Comparison of ENCODE assay signal across 8 cellular contexts in genomic region chr3:56467108-56467507, GRCh38. TPM values are rescaled to one million over a fixed set of nuclear protein-coding genes. Genes with fewer than 3 reads are reported as not detected.
DNase-seq lines count a peak whose midpoint lies in the region; ATAC-seq, FAIRE-seq and TF ChIP-seq lines count a peak whose summit lies in the region.

No MANE protein-coding gene starts in this region.

- H3K9me3 ChIP-seq in HUES64 (ENCODE audit: insufficient read depth, low read depth, low read length): no peaks in the 10 kb centered on the region
- no peaks in the 10 kb centered on the region for H3K9me3 ChIP-seq in kidney (ENCODE audit: control insufficient read depth in 1 of 2, low read length in 2 of 2)

- POLR2A ChIA-PET in RWPE1 (lab: Yijun Ruan, JAX; ENCODE audit: low non-redundant PET): no interaction called here

- H3K9ac ChIP-seq in HUES64 (ENCODE audit: low read depth, low read length): peak overlapping the region; percentile 75; the same call in 1 of the 2 replicates
- H3K9ac ChIP-seq in kidney (ENCODE audit: low read length in 2 of 2): peak overlapping the region in 1 of 2 donors; percentile 51

- H3K36me3 ChIP-seq in HUES64 (ENCODE audit: insufficient read depth, low read length): no peaks in the 10 kb centered on the region
- no peaks in the 10 kb centered on the region for H3K36me3 ChIP-seq in kidney (ENCODE audit: control insufficient read depth in 1 of 2, insufficient read depth in 2 of 2, low read length in 2 of 2)

- peak; percentile 60 for DNase-seq in DMS53 treated with DMSO at 0.1 percent for 48 hours (lab: John Stamatoyannopoulos, UW; ENCODE audit: unreplicated experiment)
- peak; percentile 93 for DNase-seq in RWPE1 (ENCODE audit: low spot score)
- DNase-seq in chondrocyte (ENCODE audit: low spot score): no peak
- peak; percentile 80 for DNase-seq in kidney
- peak; percentile 14 to 51 (median 22) for DNase-seq in stimulated activated CD4-positive, alpha-beta T cell treated with anti-CD3 and anti-CD28 coated beads, Interleukin-12 subunit alpha, Interleukin-12 subunit beta, amount 100 ng/mL, for 48 hours (ENCODE audit: low read depth in 2 of 3, low spot score in 1 of 3)
- no peak for DNase-seq in foreskin melanocyte

- no peaks in the 10 kb centered on the region for H3K36me3 Mint-ChIP-seq in chondrocyte (ENCODE audit: low read depth)

- H3K27ac ChIP-seq in HUES64 (ENCODE audit: low read depth, low read length): no peak overlapping the region
- H3K27ac ChIP-seq in RWPE1: no peak overlapping the region
- no peak overlapping the region for H3K27ac ChIP-seq in kidney (ENCODE audit: low read depth in 2 of 2, low read length in 2 of 2)

- H3K27ac Mint-ChIP-seq in chondrocyte (ENCODE audit: unreplicated experiment): no peak overlapping the region

- no peaks in the 10 kb centered on the region for H3K9me3 Mint-ChIP-seq in chondrocyte (ENCODE audit: low read depth)

- H3K4me1 Mint-ChIP-seq in chondrocyte (ENCODE audit: low read depth): peaks cover 11% of the 10 kb centered on the region

- no peak for TF ChIP-seq CTCF in RWPE1 (conservative IDR thresholded peaks at IDR 0.05; ENCODE audit: low read depth)
- no peak for TF ChIP-seq CTCF in chondrocyte (IDR thresholded peaks at IDR 0.05)
- no peak for TF ChIP-seq CTCF in kidney (IDR thresholded peaks at IDR 0.05; ENCODE audit: borderline replicate concordance, extremely low read depth, insufficient read depth)

- peak overlapping the region; percentile 86 for H3K4me3 Mint-ChIP-seq in chondrocyte (ENCODE audit: unreplicated experiment)

- no peaks in the 10 kb centered on the region; the same call in 1 of the 2 replicates for H3K4me1 ChIP-seq in HUES64 (ENCODE audit: insufficient read depth, low read length)
- H3K4me1 ChIP-seq in kidney (ENCODE audit: control insufficient read depth in 1 of 2, insufficient read depth in 1 of 2, low read depth in 1 of 2, low read length in 2 of 2): no peaks in the 10 kb centered on the region

- peak; percentile 91 for FAIRE-seq in kidney (lab: Jason Lieb, UNC)

- ATAC-seq in GM21447 (IDR thresholded peaks at IDR 0.05; ENCODE audit: unreplicated experiment): no peak

- peaks cover 20% of the 10 kb centered on the region for H3K27me3 Mint-ChIP-seq in chondrocyte (ENCODE audit: low read depth)

- intact Hi-C loops in kidney (cut with DNase I): no loop called here

- no peaks in the 10 kb centered on the region for H3K27me3 ChIP-seq in HUES64 (ENCODE audit: insufficient read depth, low read length)

- CTCF ChIA-PET in RWPE1 (lab: Yijun Ruan, JAX): interaction anchor here (0.7 to 0.8 kb wide), 2 partner anchors 20 to 299 kb away, joined by 4 to 7 read pairs; no protein-coding TSS in a partner anchor

- under 1% methylated on average over 14 of the region's 14 CpGs for WGBS in HUES64

- H3K4me3 ChIP-seq in HUES64 (ENCODE audit: low read length) (peak overlapping the region; percentile 89), kidney (ENCODE audit: low read length in 2 of 2) (peak overlapping the region; percentile 51 to 87)

RNA-seq across cellular contexts. Expression of gene ERC2, which starts 1.2 kb away (rescaled TPM):
- polyA plus RNA-seq in HUES64 (2013, experiment 1 of 2): 7.2 TPM
- 5.8 TPM for polyA plus RNA-seq in HUES64 (2013, experiment 2 of 2)
- total RNA-seq in chondrocyte: 0.65 to 1.6 TPM in 2 of 3 replicates, not detected in the other
- total RNA-seq in kidney: 3.8 TPM
- 0.92 TPM for polyA plus RNA-seq in kidney (ENCODE audit: insufficient read depth, low read depth, low replicate concordance)

Comparison
In these comparisons a context has a peak if more than half of its experiments do, and no peak if none do; other contexts are left out.
1. DNase-seq: peak in DMS53 treated with DMSO at 0.1 percent for 48 hours (single experiment), RWPE1 (single experiment), kidney (single experiment) and stimulated activated CD4-positive, alpha-beta T cell treated with anti-CD3 and anti-CD28 coated beads, Interleukin-12 subunit alpha, Interleukin-12 subunit beta, amount 100 ng/mL, for 48 hours (3 of 3); none in chondrocyte (single experiment) and foreskin melanocyte (single experiment).